Comparison of ENCODE assay signal across 1 cellular context in the genomic region with DNA sequence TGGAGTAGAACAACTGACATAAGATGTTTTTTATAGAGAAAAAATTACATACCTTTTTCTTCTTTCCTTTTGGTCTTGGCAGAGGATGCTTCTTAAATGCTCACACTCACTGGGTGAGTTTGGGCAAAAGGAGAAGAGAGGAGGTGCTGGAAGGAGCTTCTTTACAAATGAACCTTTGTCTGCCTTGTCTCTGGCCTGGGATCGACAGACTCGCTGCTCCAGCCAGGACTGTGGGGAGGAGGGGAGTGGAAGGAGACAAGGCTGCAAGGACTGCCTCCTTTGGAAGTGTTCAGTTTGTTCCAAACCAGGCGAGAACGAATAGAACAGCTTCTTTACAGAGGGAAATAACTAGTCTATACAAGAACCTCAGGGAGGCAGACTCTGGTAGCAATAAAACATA.
TF ChIP-seq lines count a peak whose summit lies in the region.

TSS of gene SCRG1 (minus strand) at position 101 of the 400 bp plus-strand sequence. CDS start 7,702 bp downstream, outside the sequence.

TF ChIP-seq in GM23338, 12 proteins besides CTCF, POLR2A, EP300 and RAD21 (continued from another document):
- TF ChIP-seq ETS1 (IDR thresholded peaks at IDR 0.05) (no peak), POLR2AphosphoS5 (IDR thresholded peaks at IDR 0.05; ENCODE audit: low read depth) (no peak)
TF ChIP-seq in GM23338: peak in this region for 0.
